Comparison of ENCODE assay signal across 14 cellular contexts in genomic region chr6:43505718-43506117, GRCh38. TPM values are rescaled to one million over a fixed set of nuclear protein-coding genes. Genes with fewer than 3 reads are reported as not detected.
"Had no signal": no experiment of that assay in that cellular context is flagged by ENCODE, and none has a peak within 500 bp of the region (broad histone marks: within the 10 kb centered on the region; RNA-seq: fewer than 3 reads in every experiment).

No MANE protein-coding gene starts in this region.

- H3K4me3 ChIP-seq: lung, stomach, testis, upper lobe of left lung had no signal

- H3K27ac ChIP-seq: stomach, testis, upper lobe of left lung had no signal

- H3K27me3 ChIP-seq: testis had no signal

- ATAC-seq: left cardiac atrium, sciatic nerve had no signal

- DNase-seq: activated CD4-positive, CD25-positive, alpha-beta regulatory T cell treated with anti-CD3 and anti-CD28 coated beads, Interleukin-2, amount 50 U/mL, for 72 hours; activated naive CD4-positive, alpha-beta T cell treated with anti-CD3 and anti-CD28 coated beads, Interleukin-2, amount 50 U/mL, for 16 hours; activated T-cell treated with anti-CD3 and anti-CD28 coated beads, Interleukin-2, amount 50 U/mL, for 1 hour; foreskin melanocyte; left cardiac atrium; midbrain; stimulated activated CD4-positive, alpha-beta T cell treated with anti-CD3 and anti-CD28 coated beads, Interleukin-1b, Interleukin-23, amount 100 ng/mL, for 48 hours; stomach; SW 1271; testis had no signal

- H3K9me3 ChIP-seq: stomach, testis, upper lobe of left lung had no signal

RNA-seq across cellular contexts. Expression of gene DLK2, which starts 50.4 kb away (rescaled TPM):
- total RNA-seq: endothelial cell of umbilical vein had no signal
